8 cellular contexts compared by ENCODE assay signal in genomic region chr9:133994359-133995011, GRCh38. TPM values are rescaled to one million over a fixed set of nuclear protein-coding genes. Genes with fewer than 3 reads are reported as not detected.
A peak's percentile ranks its signal among the peaks of the same experiment; 100 is the strongest.
DNase-seq lines count a peak whose midpoint lies in the region; ATAC-seq, FAIRE-seq and TF ChIP-seq lines count a peak whose summit lies in the region.

No MANE protein-coding gene starts in this region.

- H3K56ac ChIP-seq in H1 (replicated peaks; ENCODE audit: insufficient read length, low read depth, low read length): no peak overlapping the region

- no peak overlapping the region for H3K23ac ChIP-seq in H1 (ENCODE audit: insufficient read length)

- H3K23me2 ChIP-seq in H1 (ENCODE audit: low read depth, low read length): peaks cover 15% of the 10 kb centered on the region; the same call in 1 of the 2 replicates

- TF ChIP-seq CTCF in BJ (IDR thresholded peaks at IDR 0.05; ENCODE audit: insufficient read depth, low read depth, low read length) (peak; percentile 98), H1 (IDR thresholded peaks at IDR 0.05; ENCODE audit: control extremely low read depth in 1 of 3, insufficient read depth in 1 of 3, low read depth in 1 of 3, low read length in 3 of 3) (peak in 2 of 3 experiments; percentile 96 to 98; a peak in 3 of 4 replicates)

- no peak for TF ChIP-seq EP300 in H1 (IDR thresholded peaks at IDR 0.05; ENCODE audit: borderline replicate concordance in 1 of 2, low read depth in 2 of 2, low read length in 2 of 2)

- no peak overlapping the region for H3K27ac ChIP-seq in H1 (ENCODE audit: low read depth, low read length)

- H3K4ac ChIP-seq in H1 (replicated peaks; ENCODE audit: insufficient read length, low read depth, low read length): no peak overlapping the region

- no peak for FAIRE-seq in H1 (lab: Jason Lieb, UNC)

- no peak overlapping the region for H2AFZ ChIP-seq in H1 (ENCODE audit: low read length)

- POLR2A ChIA-PET in BJ (lab: Charles Lee) (no interaction called here), H1 (lab: Charles Lee; ENCODE audit: partially characterized antibody) (interaction anchor here (0.6 to 1.3 kb wide), 5 partner anchors 12 to 303 kb away, joined by 3 read pairs; no protein-coding TSS in a partner anchor)

- no peaks in the 10 kb centered on the region for H3K36me3 ChIP-seq in BJ (ENCODE audit: control insufficient read depth, insufficient read depth, low read length)
- no peaks in the 10 kb centered on the region for H3K36me3 ChIP-seq in H7 (replicated peaks; ENCODE audit: control insufficient read depth, insufficient read depth, low read length)
- no peaks in the 10 kb centered on the region for H3K36me3 ChIP-seq in H1 (ENCODE audit: control insufficient read depth in 2 of 4, insufficient read depth in 4 of 4, low read length in 3 of 4)

- no peak overlapping the region for H2BK120ac ChIP-seq in H1 (replicated peaks; ENCODE audit: low read depth, low read length)

- DNase-seq in BJ (ENCODE audit: low read depth) (no peak), H7 (peak; percentile 95), NOMO-1 treated with DMSO at 0.1 percent for 48 hours (lab: John Stamatoyannopoulos, UW; ENCODE audit: unreplicated experiment) (peak; percentile 51), H1 (ENCODE audit: low read depth in 1 of 2, low spot score in 2 of 2) (peak; percentile 65 to 96), middle frontal gyrus (ENCODE audit: extremely low spot score, low spot score) (peak; percentile 50)
- peak; percentile 37 to 56 for DNase-seq in activated CD8-positive, alpha-beta memory T cell treated with anti-CD3 and anti-CD28 coated beads for 4 hours (ENCODE audit: low read depth in 2 of 2)
- DNase-seq in stimulated activated CD8-positive, alpha-beta memory T cell treated with anti-CD3 and anti-CD28 coated beads, Interleukin-4, amount 100 ng/mL, for 4 hours (ENCODE audit: low read depth in 2 of 2, low spot score in 1 of 2): peak; percentile 46 to 63

- H3K4me3 ChIP-seq in BJ (ENCODE audit: low read depth, low read length): no peak overlapping the region
- no peak overlapping the region for H3K4me3 ChIP-seq in H7 (ENCODE audit: insufficient read depth, low read depth, low read length)
- H3K4me3 ChIP-seq in H1 (ENCODE audit: extremely low read depth in 1 of 4, insufficient read depth in 2 of 4, low read depth in 3 of 4, low read length in 4 of 4): no peak overlapping the region

- H4K8ac ChIP-seq in H1 (ENCODE audit: extremely low read depth, insufficient read depth, low read length): no peak overlapping the region; the same call in 1 of the 2 replicates

- no peak for ATAC-seq in HG02588 (IDR thresholded peaks at IDR 0.05; ENCODE audit: unreplicated experiment)

- H3K14ac ChIP-seq in H1 (ENCODE audit: insufficient read length): no peak overlapping the region

- peak; percentile 99 for TF ChIP-seq RAD21 in H1 (IDR thresholded peaks at IDR 0.05 in 1 of 2, conservative IDR thresholded peaks at IDR 0.05 in 1 of 2; ENCODE audit: low read depth in 2 of 2, low read length in 2 of 2)

- CTCF ChIA-PET in BJ (lab: Yijun Ruan, JAX) (interaction anchor here (0.6 to 5.5 kb wide), 39 partner anchors 8 to 476 kb away, joined by 3 to 221 read pairs (median 4); partner anchors contain the start of genes BRD3OS and WDR5), H1 (lab: Charles Lee; ENCODE audit: partially characterized antibody) (interaction anchor here (0.5 to 5.5 kb wide), 68 partner anchors 9 to 836 kb away, joined by 3 to 75 read pairs (median 6); partner anchors contain the start of gene SARDH)

- peaks cover 0 to 20% (median 11%) of the 10 kb centered on the region in 4 experiments; a peak in 5 of 7 replicates for H3K4me1 ChIP-seq in H1 (replicated peaks in 1 of 4; ENCODE audit: control insufficient read depth in 3 of 4, insufficient read depth in 4 of 4, low read length in 3 of 4)

- no peak overlapping the region for H4K91ac ChIP-seq in H1 (replicated peaks; ENCODE audit: insufficient read length, low read length)

- TF ChIP-seq POLR2A in H1 (IDR thresholded peaks at IDR 0.05; ENCODE audit: control extremely low read depth in 1 of 2, low read depth in 2 of 2, low read length in 2 of 2): no peak

- H3K4me2 ChIP-seq in H1 (ENCODE audit: insufficient read depth in 1 of 2, low read depth in 2 of 2, low read length in 2 of 2): peak overlapping the region in 1 of 2 experiments; percentile 97; a peak in 1 of 4 replicates

- no peak overlapping the region for H2BK12ac ChIP-seq in H1 (ENCODE audit: low read depth, low read length)

- H4K20me1 ChIP-seq in H1 (replicated peaks in 1 of 2; ENCODE audit: control insufficient read depth in 1 of 2, insufficient read depth in 2 of 2, low read length in 2 of 2): peaks cover 10 to 16% of the 10 kb centered on the region in 2 experiments

- peaks cover 7% of the 10 kb centered on the region; the same call in 1 of the 2 replicates for H3K79me1 ChIP-seq in H1 (ENCODE audit: low read depth, low read length)

- H2BK5ac ChIP-seq in H1 (ENCODE audit: low read depth, low read length): no peak overlapping the region

- H3K79me2 ChIP-seq in H1 (ENCODE audit: control insufficient read depth in 1 of 2, insufficient read depth in 2 of 2, low read length in 2 of 2): peaks cover 9 to 19% of the 10 kb centered on the region in 2 experiments; a peak in 3 of 4 replicates

- H2BK20ac ChIP-seq in H1 (ENCODE audit: low read length): no peak overlapping the region

- H3K9me3 ChIP-seq in H1 (ENCODE audit: insufficient read depth in 2 of 2, low read depth in 1 of 2, low read length in 1 of 2): no peaks in the 10 kb centered on the region

- 23% methylated on average over 10 of the region's 11 CpGs; no CpG with 5 or more reads in 1 of the 2 experiments for WGBS in H1 (ENCODE audit: extremely low coverage in 1 of 2, insufficient coverage in 1 of 2, insufficient read length in 1 of 2, insufficient replicate concordance in 2 of 2, low coverage in 1 of 2, low lambda C conversion rate in 2 of 2, missing lambda C conversion rate in 1 of 2), 2 experiments

- H3K18ac ChIP-seq in H1 (ENCODE audit: extremely low read depth, low read length): no peak overlapping the region

- no peak overlapping the region for H4K5ac ChIP-seq in H1 (ENCODE audit: insufficient read length, low read depth, low read length)

- H2BK15ac ChIP-seq in H1 (ENCODE audit: low read length): no peak overlapping the region

- no peak overlapping the region for H2AK5ac ChIP-seq in H1 (ENCODE audit: low read depth, low read length)

- no peak overlapping the region for H3K9ac ChIP-seq in H1 (replicated peaks in 1 of 4; ENCODE audit: extremely low read depth in 1 of 4, low read depth in 3 of 4, low read length in 3 of 4)

- H3K27me3 ChIP-seq in BJ (ENCODE audit: control insufficient read depth, insufficient read depth, low read length): peaks cover 2% of the 10 kb centered on the region; the same call in 1 of the 2 replicates
- H3K27me3 ChIP-seq in H7 (ENCODE audit: control insufficient read depth, insufficient read depth, low read length): no peaks in the 10 kb centered on the region
- no peaks in the 10 kb centered on the region for H3K27me3 ChIP-seq in H1 (replicated peaks in 1 of 4; ENCODE audit: control insufficient read depth in 3 of 4, extremely low read depth in 1 of 4, insufficient read depth in 3 of 4, low read length in 3 of 4)

TF ChIP-seq in H1, 55 proteins besides CTCF, POLR2A, EP300 and RAD21:
- TF ChIP-seq GTF2F1 (IDR thresholded peaks at IDR 0.05; ENCODE audit: borderline replicate concordance, low read depth, low read length): no peak
- peak in 1 of 2 experiments; percentile 67; a peak in 1 of 4 replicates for TF ChIP-seq SIN3A (conservative IDR thresholded peaks at IDR 0.05 in 1 of 2, IDR thresholded peaks at IDR 0.05 in 1 of 2; ENCODE audit: low read depth in 1 of 2, low read length in 2 of 2)
- no peak for TF ChIP-seq RBBP5 (IDR thresholded peaks at IDR 0.05; ENCODE audit: borderline replicate concordance, low read depth, low read length)
- no peak for TF ChIP-seq CTBP2 (IDR thresholded peaks at IDR 0.05; ENCODE audit: borderline replicate concordance, insufficient read depth, insufficient read length, low read length)
- TF ChIP-seq MAX (IDR thresholded peaks at IDR 0.05): peak; percentile 56
- no peak for TF ChIP-seq KDM4A (IDR thresholded peaks at IDR 0.05; ENCODE audit: low read depth, low read length, severe bottlenecking)
- TF ChIP-seq POLR2AphosphoS5 (IDR thresholded peaks at IDR 0.05; ENCODE audit: low read depth, low read length): no peak
- no peak for TF ChIP-seq SP2 (IDR thresholded peaks at IDR 0.05; ENCODE audit: low read length)
- TF ChIP-seq GABPA (IDR thresholded peaks at IDR 0.05; ENCODE audit: borderline replicate concordance, insufficient read depth, low read length): peak; percentile 54; the same call in 1 of the 2 replicates

RNA-seq across cellular contexts. Expression of gene VAV2, which starts 2.4 kb away (rescaled TPM):
- polyA plus RNA-seq in BJ (2011; rRNA removed) (9.0 and 9.9 TPM in 2 replicates), H1 (2011; rRNA removed) (13.6 and 17.6 TPM in 2 replicates)
- 13.4 and 16.0 TPM in 2 replicates for polyA minus RNA-seq in BJ (2011; rRNA and poly(A)+ RNA removed)
- 17.7 and 26.9 TPM in 2 replicates for total RNA-seq in H7 (2014; rRNA removed; shearing (Covaris generic))
- 34.6 and 37.6 TPM in 2 replicates for total RNA-seq in H1 (2021; fragmentation: NEBNext Ultra II Directional; extraction: Animal tissue kit (Norgen Biotek cat#: 25700))
- 20.6 TPM for polyA plus RNA-seq in H1 (2011; cell fraction: cytosol; rRNA removed)
- 40.6 TPM for polyA plus RNA-seq in H1 (2011; cell fraction: nucleus; rRNA removed)
- polyA plus RNA-seq in H1 (2012, experiment 1 of 2): 20.5 to 32.6 TPM (median 30.1 TPM) in 4 replicates
- 11.5 TPM for polyA plus RNA-seq in H1 (2012, experiment 2 of 2)
- 15.7 TPM for polyA plus RNA-seq in H1 (2013, experiment 1 of 2)
- polyA plus RNA-seq in H1 (2013, experiment 2 of 2): 15.9 TPM
- polyA minus RNA-seq in H1 (2011; rRNA and poly(A)+ RNA removed): 28.1 and 28.9 TPM in 2 replicates
- polyA minus RNA-seq in H1 (2011; cell fraction: cytosol; rRNA and poly(A)+ RNA removed): 19.7 TPM
- polyA minus RNA-seq in H1 (2011; cell fraction: nucleus; rRNA and poly(A)+ RNA removed): 22.4 TPM

RNA-seq across cellular contexts. Expression of gene BRD3OS, which starts 30.8 kb away (rescaled TPM):
- 16.4 and 23.5 TPM in 2 replicates for polyA plus RNA-seq in BJ (2011; rRNA removed)
- 12.2 and 15.2 TPM in 2 replicates for polyA minus RNA-seq in BJ (2011; rRNA and poly(A)+ RNA removed)
- total RNA-seq in H7 (2014; rRNA removed; shearing (Covaris generic)): 16.2 and 25.7 TPM in 2 replicates
- 17.2 and 20.2 TPM in 2 replicates for total RNA-seq in H1 (2021; fragmentation: NEBNext Ultra II Directional; extraction: Animal tissue kit (Norgen Biotek cat#: 25700))
- polyA plus RNA-seq in H1 (2011; rRNA removed): 12.7 and 13.6 TPM in 2 replicates
- 13.0 TPM for polyA plus RNA-seq in H1 (2011; cell fraction: cytosol; rRNA removed)
- polyA plus RNA-seq in H1 (2011; cell fraction: nucleus; rRNA removed): 11.0 TPM
- polyA plus RNA-seq in H1 (2012, experiment 1 of 2): 12.5 to 16.9 TPM (median 14.6 TPM) in 4 replicates
- 17.3 TPM for polyA plus RNA-seq in H1 (2012, experiment 2 of 2)
- 11.6 TPM for polyA plus RNA-seq in H1 (2013, experiment 1 of 2)
- 12.4 TPM for polyA plus RNA-seq in H1 (2013, experiment 2 of 2)
- 6.7 and 9.0 TPM in 2 replicates for polyA minus RNA-seq in H1 (2011; rRNA and poly(A)+ RNA removed)
- 10.8 TPM for polyA minus RNA-seq in H1 (2011; cell fraction: cytosol; rRNA and poly(A)+ RNA removed)
- 7.3 TPM for polyA minus RNA-seq in H1 (2011; cell fraction: nucleus; rRNA and poly(A)+ RNA removed)
